9 cellular contexts compared by ENCODE assay signal in the genomic region with DNA sequence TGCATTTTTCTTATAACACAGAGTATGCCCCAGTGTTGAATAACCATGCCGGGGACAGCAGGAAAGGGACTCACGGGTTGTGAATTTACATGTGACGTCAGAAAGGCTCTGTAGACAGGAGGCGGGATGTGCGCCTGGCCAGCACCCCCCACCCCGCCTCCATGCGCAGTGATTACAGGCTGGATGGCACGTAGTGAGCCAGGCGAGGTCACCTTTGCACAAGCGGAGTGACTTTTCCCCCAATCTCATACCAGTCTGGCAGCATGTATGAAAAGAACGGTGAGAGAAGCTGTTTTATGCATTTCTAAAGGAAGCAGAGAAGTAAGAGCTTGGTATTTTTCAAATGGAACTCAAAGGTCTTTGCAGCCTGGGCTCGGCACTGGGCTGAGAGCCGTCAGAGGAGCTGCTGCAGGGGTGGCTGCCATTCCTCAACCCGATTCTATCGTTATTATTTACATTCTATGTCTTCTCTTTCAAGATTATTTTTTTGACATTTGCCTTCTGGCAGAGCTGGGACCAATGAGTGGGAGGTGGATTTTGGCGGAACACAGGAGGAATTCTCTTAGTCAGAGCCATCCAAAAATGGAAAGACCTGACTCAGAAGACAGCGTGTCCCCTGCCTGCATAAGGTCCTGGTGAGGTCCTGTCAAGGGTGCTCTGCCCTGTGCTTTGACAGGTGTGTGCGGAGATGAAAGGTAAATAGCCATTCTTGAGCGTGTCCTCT.
DNase-seq lines count a peak whose midpoint lies in the region; ATAC-seq and TF ChIP-seq lines count a peak whose summit lies in the region.
"Had no signal": no experiment of that assay in that cellular context is flagged by ENCODE, and none has a peak within 500 bp of the region (broad histone marks: within the 10 kb centered on the region; RNA-seq: fewer than 3 reads in every experiment).

No MANE protein-coding gene starts in this region.

- H3K27me3 ChIP-seq in osteoblast (ENCODE audit: insufficient read depth, low read length) = no peaks in the 10 kb centered on the region

- peak; percentile 87 for DNase-seq in AG08396 (ENCODE audit: low spot score)
- DNase-seq in RKO (ENCODE audit: low spot score) = peak; percentile 35
- DNase-seq in fibroblast of mammary gland (ENCODE audit: low read depth) = peak; percentile 92
- peak; percentile 97 for DNase-seq in osteoblast (ENCODE audit: insufficient read length, low spot score, missing footprints)
- DNase-seq in OCI-M2 (lab: John Stamatoyannopoulos, UW; ENCODE audit: unreplicated experiment) = no peak
- DNase-seq: activated T-cell treated with anti-CD3 and anti-CD28 coated beads, Interleukin-2, amount 50 U/mL, for 1 hour had no signal

- H3K27ac ChIP-seq in osteoblast (ENCODE audit: low read depth, low read length) = peak overlapping the region; percentile 88

- H3K4me2 ChIP-seq in osteoblast (ENCODE audit: insufficient read depth, low read length) = peak overlapping the region; percentile 77

- H3K9me3 ChIP-seq in osteoblast (ENCODE audit: low read depth, low read length) = no peaks in the 10 kb centered on the region

- TF ChIP-seq CTCF in fibroblast of mammary gland (conservative IDR thresholded peaks at IDR 0.05; ENCODE audit: control insufficient read depth, insufficient read depth, low read depth, low read length) (no peak), osteoblast (IDR thresholded peaks at IDR 0.05; ENCODE audit: extremely low read depth, low read depth, low read length) (no peak)

- no peak overlapping the region for H3K4me3 ChIP-seq in fibroblast of mammary gland (ENCODE audit: control insufficient read depth, low read depth, low read length)
- H3K4me3 ChIP-seq in osteoblast (ENCODE audit: insufficient read depth, low read length) = peak overlapping the region; percentile 46

- no peaks in the 10 kb centered on the region for H3K79me2 ChIP-seq in osteoblast (ENCODE audit: insufficient read depth, low read length)

- H4K20me1 ChIP-seq in osteoblast (ENCODE audit: insufficient read depth, low read length) = no peaks in the 10 kb centered on the region

- peaks cover 48% of the 10 kb centered on the region for H3K4me1 ChIP-seq in osteoblast (ENCODE audit: insufficient read depth, low read length)

- peak overlapping the region; percentile 3 for H2AFZ ChIP-seq in osteoblast (ENCODE audit: low read length)

- ATAC-seq in HG03139 (IDR thresholded peaks at IDR 0.05; ENCODE audit: unreplicated experiment) (no peak), HG02870 (IDR thresholded peaks at IDR 0.05; ENCODE audit: unreplicated experiment) (no peak), GM21367 (IDR thresholded peaks at IDR 0.05; ENCODE audit: unreplicated experiment) (no peak)

- no peaks in the 10 kb centered on the region for H3K36me3 ChIP-seq in osteoblast (ENCODE audit: insufficient read depth, low read length)
